22 cellular contexts compared by ENCODE assay signal in the genomic region with DNA sequence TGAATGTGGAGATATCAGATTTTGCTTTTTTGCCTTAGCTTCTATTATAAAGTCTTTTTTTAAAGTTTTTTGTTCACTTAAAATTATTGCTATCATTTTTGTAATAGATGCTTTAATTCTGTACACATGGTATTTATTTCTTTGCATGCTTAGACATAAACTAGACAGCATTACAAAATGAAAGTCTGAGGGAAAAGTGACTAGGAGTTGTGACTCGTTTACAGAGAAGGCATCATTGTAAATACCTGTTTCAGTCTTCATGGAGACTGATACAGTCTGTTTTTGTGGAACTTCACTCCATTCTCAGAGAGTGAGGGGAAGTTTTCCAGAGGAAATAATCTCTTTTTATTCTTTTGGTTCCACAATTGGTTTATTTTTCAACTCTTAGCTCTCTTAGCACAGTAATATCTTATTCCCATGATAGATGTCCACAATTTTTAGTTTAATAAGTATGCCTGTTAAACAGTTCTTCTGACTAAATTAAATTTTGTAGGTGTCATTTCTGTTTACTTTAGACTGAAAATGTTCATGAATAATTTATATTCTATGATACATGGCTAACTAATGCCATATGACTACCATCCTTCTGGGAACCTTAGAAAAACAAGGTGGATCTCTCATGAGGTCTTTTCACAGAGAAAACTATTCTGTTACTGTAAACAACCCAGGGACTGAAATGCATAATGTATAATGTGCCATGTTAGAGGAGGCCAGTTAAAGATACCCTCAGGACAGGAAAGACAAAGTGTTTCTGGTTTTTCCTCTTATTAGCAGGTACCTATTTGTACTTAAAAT.
DNase-seq lines count a peak whose midpoint lies in the region; ATAC-seq and TF ChIP-seq lines count a peak whose summit lies in the region.
"Had no signal": no experiment of that assay in that cellular context is flagged by ENCODE, and none has a peak within 500 bp of the region (broad histone marks: within the 10 kb centered on the region; RNA-seq: fewer than 3 reads in every experiment).

No MANE protein-coding gene starts in this region.

- H3K27ac ChIP-seq in ACC112 (ENCODE audit: low read depth, low read length), result peak overlapping the region; percentile 51
- H3K27ac ChIP-seq: coronary artery had no signal

- H3K36me3 ChIP-seq in ACC112 (ENCODE audit: insufficient read depth, low read length), result no peaks in the 10 kb centered on the region

- DNase-seq in HFFc6 (peak; percentile 13), brain pericyte (ENCODE audit: low read depth, low spot score) (peak; percentile 8), hepatic stellate cell (ENCODE audit: low spot score) (peak; percentile 3), NCI-H748 treated with DMSO at 0.1 percent for 48 hours (lab: John Stamatoyannopoulos, UW) (no peak), left colon (no peak)
- DNase-seq in stimulated activated CD4-positive, alpha-beta T cell treated with anti-CD3 and anti-CD28 coated beads, Interleukin-2, amount 100 ng/mL, for 48 hours, result no peak
- DNase-seq: activated CD4-positive, alpha-beta T cell treated with anti-CD3 and anti-CD28 coated beads for 1 hour; activated CD8-positive, alpha-beta memory T cell treated with anti-CD3 and anti-CD28 coated beads, Interleukin-2, amount 10 ng/mL, durations not matched to agents 7 days and 5 days; activated effector memory CD4-positive, alpha-beta T cell treated with Interleukin-2 at 50 U/mL for 16 hours; anterior cingulate cortex; CD4-positive, alpha-beta T cell; erythroblast; kidney glomerular epithelial cell; NCI-H187; NCI-H510A treated with DMSO at 0.1 percent for 48 hours; OCI-M1; stimulated activated CD4-positive, alpha-beta T cell treated with anti-CD3 and anti-CD28 coated beads, Interleukin-15, amount 100 ng/mL, for 24 hours; stimulated activated naive CD8-positive, alpha-beta T cell treated with anti-CD3 and anti-CD28 coated beads, Interleukin-15, Interleukin-2, amounts not matched to agents 100 U/mL and 50 U/mL, for 24 hours had no signal

- H3K27me3 Mint-ChIP-seq in HFFc6 (ENCODE audit: insufficient read depth), result peaks cover 2% of the 10 kb centered on the region; the same call in 1 of the 2 replicates
- H3K27me3 Mint-ChIP-seq: activated CD8-positive, alpha-beta memory T cell treated with anti-CD3 and anti-CD28 coated beads, Interleukin-2, amount 10 ng/mL, durations not matched to agents 7 days and 5 days had no signal

- H3K79me2 ChIP-seq in ACC112 (ENCODE audit: control insufficient read depth, insufficient read depth, low read length, unreplicated experiment), result no peaks in the 10 kb centered on the region

- H3K36me3 Mint-ChIP-seq in HFFc6 (ENCODE audit: low read depth), result no peaks in the 10 kb centered on the region; the same call in 1 of the 2 replicates
- H3K36me3 Mint-ChIP-seq: activated CD8-positive, alpha-beta memory T cell treated with anti-CD3 and anti-CD28 coated beads, Interleukin-2, amount 10 ng/mL, durations not matched to agents 7 days and 5 days had no signal

- H3K27me3 ChIP-seq in ACC112 (ENCODE audit: insufficient read depth, low read length), result no peaks in the 10 kb centered on the region

- no peak overlapping the region for H3K4me3 Mint-ChIP-seq in HFFc6
- H3K4me3 Mint-ChIP-seq: activated CD8-positive, alpha-beta memory T cell treated with anti-CD3 and anti-CD28 coated beads, Interleukin-2, amount 10 ng/mL, durations not matched to agents 7 days and 5 days; CD4-positive, alpha-beta T cell; neural crest cell had no signal

- H2AFZ ChIP-seq in ACC112 (ENCODE audit: low read length, unreplicated experiment), result no peak overlapping the region

- H3K9me3 Mint-ChIP-seq in HFFc6, result no peaks in the 10 kb centered on the region
- H3K9me3 Mint-ChIP-seq: CD4-positive, alpha-beta T cell; neural crest cell had no signal

- peak overlapping the region; percentile 10; the same call in 1 of the 2 replicates for H3K4me3 ChIP-seq in ACC112 (ENCODE audit: low read depth, low read length)
- H3K4me3 ChIP-seq: coronary artery had no signal

- ATAC-seq in HG03439 (IDR thresholded peaks at IDR 0.05; ENCODE audit: unreplicated experiment), result no peak
- no peak for ATAC-seq in left colon
- ATAC-seq: activated CD8-positive, alpha-beta memory T cell treated with anti-CD3 and anti-CD28 coated beads, Interleukin-2, amount 10 ng/mL, durations not matched to agents 7 days and 5 days; stimulated activated naive CD8-positive, alpha-beta T cell treated with anti-CD3 and anti-CD28 coated beads, Interleukin-15, Interleukin-2, amounts not matched to agents 100 U/mL and 50 U/mL, for 24 hours had no signal

- no peak for TF ChIP-seq CTCF in HFFc6 (IDR thresholded peaks at IDR 0.05)

- intact Hi-C loops in left colon (cut with DNase I, micrococcal nuclease), result no loop called here

- peak overlapping the region; percentile 8 for H3K27ac Mint-ChIP-seq in HFFc6
- H3K27ac Mint-ChIP-seq: activated CD8-positive, alpha-beta memory T cell treated with anti-CD3 and anti-CD28 coated beads, Interleukin-2, amount 10 ng/mL, durations not matched to agents 7 days and 5 days; CD4-positive, alpha-beta T cell had no signal

- peaks cover 17% of the 10 kb centered on the region for H3K4me1 Mint-ChIP-seq in HFFc6 (ENCODE audit: low read depth)
- H3K4me1 Mint-ChIP-seq: activated CD8-positive, alpha-beta memory T cell treated with anti-CD3 and anti-CD28 coated beads, Interleukin-2, amount 10 ng/mL, durations not matched to agents 7 days and 5 days had no signal

- H3K4me1 ChIP-seq in ACC112 (ENCODE audit: control insufficient read depth, insufficient read depth, low read length, unreplicated experiment), result peaks cover 7% of the 10 kb centered on the region

Comparison
In these comparisons a context has a peak if more than half of its experiments do, and no peak if none do; other contexts are left out.
1. DNase-seq: peak in HFFc6 (single experiment), brain pericyte (single experiment) and hepatic stellate cell (single experiment); none in NCI-H748 treated with DMSO at 0.1 percent for 48 hours (single experiment), left colon (0 of 2) and stimulated activated CD4-positive, alpha-beta T cell treated with anti-CD3 and anti-CD28 coated beads, Interleukin-2, amount 100 ng/mL, for 48 hours (0 of 2).